In the genomic region with DNA sequence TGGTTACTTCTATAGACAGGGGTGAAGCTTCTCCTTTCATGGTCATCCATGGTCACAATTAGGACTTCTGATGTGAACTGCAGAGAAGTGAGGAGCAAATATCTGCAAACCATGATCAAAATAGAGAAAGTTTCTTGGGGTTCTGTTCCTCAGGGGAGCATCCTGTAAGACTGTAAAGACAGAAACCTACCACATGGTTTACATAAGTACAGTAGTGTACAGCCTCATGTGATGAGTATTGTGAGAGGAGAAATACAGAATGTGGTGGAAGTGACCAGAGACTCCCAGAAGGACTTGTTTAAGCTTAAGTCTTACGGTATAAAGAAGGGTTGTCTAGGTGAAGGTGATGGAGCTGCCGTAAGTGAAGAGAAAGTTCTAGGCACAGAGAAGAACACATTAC, we compare ENCODE assay signal across 1 cellular context.
TF ChIP-seq lines count a peak whose summit lies in the region.

No MANE protein-coding gene starts in this region.

TF ChIP-seq in IMR-90, 13 proteins besides CTCF, POLR2A, EP300 and RAD21:
- no peak for TF ChIP-seq BHLHE40 (IDR thresholded peaks at IDR 0.05; ENCODE audit: low read depth, low read length)
- no peak for TF ChIP-seq CHD1 (IDR thresholded peaks at IDR 0.05; ENCODE audit: low read depth, low read length)
